ENCODE assay signal across 8 cellular contexts in the genomic region with DNA sequence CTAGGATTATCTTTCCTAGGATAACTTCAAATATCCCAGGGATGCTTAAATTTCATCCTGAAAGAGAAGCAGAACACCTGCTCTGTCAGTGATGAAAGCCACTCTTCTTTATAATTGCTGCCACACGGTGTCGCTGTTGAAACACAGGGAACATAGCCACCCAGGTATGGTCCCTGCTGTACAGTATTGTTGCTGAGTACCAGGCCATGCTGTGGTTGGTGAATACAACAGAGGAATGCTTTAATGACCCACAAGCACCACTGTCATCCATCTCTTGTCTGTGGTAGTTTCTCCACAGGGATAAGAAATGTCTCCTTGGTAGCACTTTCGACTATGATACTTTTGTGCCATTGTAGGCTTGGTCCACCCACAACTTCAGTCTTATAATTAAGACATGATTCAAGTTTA.
DNase-seq lines count a peak whose midpoint lies in the region; ATAC-seq and TF ChIP-seq lines count a peak whose summit lies in the region.

No MANE protein-coding gene starts in this region.

- in situ Hi-C loops in astrocyte of the spinal cord (cut with HindIII; ENCODE audit: low sequenced_read_pairs), result no loop called here

- no peak for ATAC-seq in HG03108 (IDR thresholded peaks at IDR 0.05; ENCODE audit: unreplicated experiment)

- H3K4me3 ChIP-seq in GM12865 (ENCODE audit: low read depth, low read length) (no peak overlapping the region), HFF-Myc (replicated peaks; ENCODE audit: low read depth, low read length) (no peak overlapping the region), astrocyte of the spinal cord (ENCODE audit: low read depth, low read length) (no peak overlapping the region)

- TF ChIP-seq CTCF in GM12865 (IDR thresholded peaks at IDR 0.05; ENCODE audit: insufficient read depth, low read depth, low read length, missing control alignments) (peak; percentile 75), HFF-Myc (IDR thresholded peaks at IDR 0.05; ENCODE audit: low read depth, low read length, missing control alignments) (peak; percentile 68), astrocyte of the spinal cord (IDR thresholded peaks at IDR 0.05; ENCODE audit: low read depth, low read length) (peak; percentile 75)

- DNase-seq in GM12865 (ENCODE audit: low read depth) (peak; percentile 78), HFF-Myc (ENCODE audit: extremely low read depth, low read depth) (peak; percentile 15), NCI-H146 (lab: John Stamatoyannopoulos, UW) (peak; percentile 51), T1000 (lab: John Stamatoyannopoulos, UW) (peak; percentile 27), astrocyte of the spinal cord (ENCODE audit: low read depth, low spot score) (peak; percentile 63), iPS DF 4.7 (ENCODE audit: extremely low read depth, low spot score) (peak; percentile 44)
- peak; percentile 61 for DNase-seq in stimulated activated CD4-positive, alpha-beta T cell treated with anti-CD3 and anti-CD28 coated beads, Interleukin-12 subunit alpha, Interleukin-12 subunit beta, amount 100 ng/mL, for 4 hours

Comparison
In these comparisons a context has a peak if more than half of its experiments do, and no peak if none do; other contexts are left out.
1. DNase-seq: peak in every context shown above with its lines; median percentile 78 in GM12865; 63 in astrocyte of the spinal cord; 61 in stimulated activated CD4-positive, alpha-beta T cell treated with anti-CD3 and anti-CD28 coated beads, Interleukin-12 subunit alpha, Interleukin-12 subunit beta, amount 100 ng/mL, for 4 hours; 51 in NCI-H146; 44 in iPS DF 4.7; 27 in T1000; 15 in HFF-Myc.